1 cellular context compared by ENCODE assay signal in genomic region chr17:57722704-57723043, GRCh38.
TF ChIP-seq lines count a peak whose summit lies in the region.

No MANE protein-coding gene starts in this region.

TF ChIP-seq in K562, 482 proteins besides CTCF, POLR2A, EP300 and RAD21 (continued from another document and continues in another):
- TF ChIP-seq PBX2 (CRISPR knock-in tag; IDR thresholded peaks at IDR 0.05; ENCODE audit: low read depth) (no peak), PBX2 (tag; conservative IDR thresholded peaks at IDR 0.05; ENCODE audit: low read depth) (peak; percentile 94), CBFB (CRISPR knock-in tag; IDR thresholded peaks at IDR 0.05) (no peak), MTA2 (IDR thresholded peaks at IDR 0.05; ENCODE audit: low read depth) (no peak), SNRNP70 (optimal IDR thresholded peaks at IDR 0.05; ENCODE audit: low read depth, low read length) (no peak), IRF2 (CRISPR knock-in tag; IDR thresholded peaks at IDR 0.05) (no peak), HDAC6 (IDR thresholded peaks at IDR 0.05; ENCODE audit: low read depth, low read length) (no peak), ZBTB40 (IDR thresholded peaks at IDR 0.05) (no peak), ZBTB40 (CRISPR knock-in tag; IDR thresholded peaks at IDR 0.05) (no peak), ZNF263 (CRISPR knock-in tag; IDR thresholded peaks at IDR 0.05; ENCODE audit: borderline replicate concordance) (no peak), SMARCC2 (IDR thresholded peaks at IDR 0.05; ENCODE audit: low read depth) (no peak), ZNF445 (CRISPR knock-in tag; IDR thresholded peaks at IDR 0.05; ENCODE audit: low read depth) (no peak), TAL1 (IDR thresholded peaks at IDR 0.05) (no peak), PCBP1 (IDR thresholded peaks at IDR 0.05; ENCODE audit: low read depth, low read length, poor library complexity, severe bottlenecking) (no peak), ZNF3 (CRISPR knock-in tag; IDR thresholded peaks at IDR 0.05) (no peak), NELFE (IDR thresholded peaks at IDR 0.05; ENCODE audit: insufficient read depth, insufficient read length) (no peak), TFE3 (CRISPR knock-in tag; IDR thresholded peaks at IDR 0.05) (no peak), HES1 (IDR thresholded peaks at IDR 0.05; ENCODE audit: low read depth) (no peak), ETS2 (tag; IDR thresholded peaks at IDR 0.05; ENCODE audit: borderline replicate concordance, poor library complexity, severe bottlenecking) (no peak), ZNF655 (CRISPR knock-in tag; IDR thresholded peaks at IDR 0.05) (no peak), PKNOX1 (IDR thresholded peaks at IDR 0.05) (peak; percentile 43; the same call in 1 of the 2 replicates), ZNF121 (CRISPR knock-in tag; conservative IDR thresholded peaks at IDR 0.05) (no peak), BDP1 (IDR thresholded peaks at IDR 0.05; ENCODE audit: insufficient read depth, insufficient read length) (no peak), HNRNPL (IDR thresholded peaks at IDR 0.05; ENCODE audit: low read depth, low read length) (no peak), ZNF644 (tag; IDR thresholded peaks at IDR 0.05; ENCODE audit: low read depth) (no peak), NR2C1 (IDR thresholded peaks at IDR 0.05) (no peak), NR2C1 (tag; IDR thresholded peaks at IDR 0.05) (no peak)
- TF ChIP-seq, protein P1, sequence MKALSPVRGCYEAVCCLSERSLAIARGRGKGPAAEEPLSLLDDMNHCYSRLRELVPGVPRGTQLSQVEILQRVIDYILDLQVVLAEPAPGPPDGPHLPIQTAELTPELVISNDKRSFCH (CRISPR knock-in tag; IDR thresholded peaks at IDR 0.05) = no peak
- TF ChIP-seq, protein P1 (tag; IDR thresholded peaks at IDR 0.05) = no peak
- TF ChIP-seq, protein P2, sequence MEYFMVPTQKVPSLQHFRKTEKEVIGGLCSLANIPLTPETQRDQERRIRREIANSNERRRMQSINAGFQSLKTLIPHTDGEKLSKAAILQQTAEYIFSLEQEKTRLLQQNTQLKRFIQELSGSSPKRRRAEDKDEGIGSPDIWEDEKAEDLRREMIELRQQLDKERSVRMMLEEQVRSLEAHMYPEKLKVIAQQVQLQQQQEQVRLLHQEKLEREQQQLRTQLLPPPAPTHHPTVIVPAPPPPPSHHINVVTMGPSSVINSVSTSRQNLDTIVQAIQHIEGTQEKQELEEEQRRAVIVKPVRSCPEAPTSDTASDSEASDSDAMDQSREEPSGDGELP (CRISPR knock-in tag; IDR thresholded peaks at IDR 0.05; ENCODE audit: borderline replicate concordance) = 0 out of 2 replicates have a peak, but pooled peaks have one; percentile 14
- TF ChIP-seq, protein P3, sequence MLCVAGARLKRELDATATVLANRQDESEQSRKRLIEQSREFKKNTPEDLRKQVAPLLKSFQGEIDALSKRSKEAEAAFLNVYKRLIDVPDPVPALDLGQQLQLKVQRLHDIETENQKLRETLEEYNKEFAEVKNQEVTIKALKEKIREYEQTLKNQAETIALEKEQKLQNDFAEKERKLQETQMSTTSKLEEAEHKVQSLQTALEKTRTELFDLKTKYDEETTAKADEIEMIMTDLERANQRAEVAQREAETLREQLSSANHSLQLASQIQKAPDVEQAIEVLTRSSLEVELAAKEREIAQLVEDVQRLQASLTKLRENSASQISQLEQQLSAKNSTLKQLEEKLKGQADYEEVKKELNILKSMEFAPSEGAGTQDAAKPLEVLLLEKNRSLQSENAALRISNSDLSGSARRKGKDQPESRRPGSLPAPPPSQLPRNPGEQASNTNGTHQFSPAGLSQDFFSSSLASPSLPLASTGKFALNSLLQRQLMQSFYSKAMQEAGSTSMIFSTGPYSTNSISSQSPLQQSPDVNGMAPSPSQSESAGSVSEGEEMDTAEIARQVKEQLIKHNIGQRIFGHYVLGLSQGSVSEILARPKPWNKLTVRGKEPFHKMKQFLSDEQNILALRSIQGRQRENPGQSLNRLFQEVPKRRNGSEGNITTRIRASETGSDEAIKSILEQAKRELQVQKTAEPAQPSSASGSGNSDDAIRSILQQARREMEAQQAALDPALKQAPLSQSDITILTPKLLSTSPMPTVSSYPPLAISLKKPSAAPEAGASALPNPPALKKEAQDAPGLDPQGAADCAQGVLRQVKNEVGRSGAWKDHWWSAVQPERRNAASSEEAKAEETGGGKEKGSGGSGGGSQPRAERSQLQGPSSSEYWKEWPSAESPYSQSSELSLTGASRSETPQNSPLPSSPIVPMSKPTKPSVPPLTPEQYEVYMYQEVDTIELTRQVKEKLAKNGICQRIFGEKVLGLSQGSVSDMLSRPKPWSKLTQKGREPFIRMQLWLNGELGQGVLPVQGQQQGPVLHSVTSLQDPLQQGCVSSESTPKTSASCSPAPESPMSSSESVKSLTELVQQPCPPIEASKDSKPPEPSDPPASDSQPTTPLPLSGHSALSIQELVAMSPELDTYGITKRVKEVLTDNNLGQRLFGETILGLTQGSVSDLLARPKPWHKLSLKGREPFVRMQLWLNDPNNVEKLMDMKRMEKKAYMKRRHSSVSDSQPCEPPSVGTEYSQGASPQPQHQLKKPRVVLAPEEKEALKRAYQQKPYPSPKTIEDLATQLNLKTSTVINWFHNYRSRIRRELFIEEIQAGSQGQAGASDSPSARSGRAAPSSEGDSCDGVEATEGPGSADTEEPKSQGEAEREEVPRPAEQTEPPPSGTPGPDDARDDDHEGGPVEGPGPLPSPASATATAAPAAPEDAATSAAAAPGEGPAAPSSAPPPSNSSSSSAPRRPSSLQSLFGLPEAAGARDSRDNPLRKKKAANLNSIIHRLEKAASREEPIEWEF (CRISPR knock-in tag; IDR thresholded peaks at IDR 0.05) = no peak
- TF ChIP-seq, protein P4, sequence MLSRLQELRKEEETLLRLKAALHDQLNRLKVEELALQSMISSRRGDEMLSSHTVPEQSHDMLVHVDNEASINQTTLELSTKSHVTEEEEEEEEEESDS (CRISPR knock-in tag; IDR thresholded peaks at IDR 0.05) = no peak
